ENCODE assay signal across 21 cellular contexts in genomic region chr14:104700224-104700623, GRCh38. TPM values are rescaled to one million over a fixed set of nuclear protein-coding genes. Genes with fewer than 3 reads are reported as not detected.
DNase-seq lines count a peak whose midpoint lies in the region; ATAC-seq and TF ChIP-seq lines count a peak whose summit lies in the region.
"Had no signal": no experiment of that assay in that cellular context is flagged by ENCODE, and none has a peak within 500 bp of the region (broad histone marks: within the 10 kb centered on the region; RNA-seq: fewer than 3 reads in every experiment).

No MANE protein-coding gene starts in this region.

- TF ChIP-seq CTCF in right atrium auricular region (IDR thresholded peaks at IDR 0.05) = no peak
- no peak for TF ChIP-seq CTCF in tibial nerve (IDR thresholded peaks at IDR 0.05)

- intact Hi-C loops in Right ventricle myocardium superior (cut with DNase I) = no loop called here
- intact Hi-C loops in cardiac septum (cut with DNase I) = no loop called here

- peaks cover 0 to 64% of the 10 kb centered on the region in 2 donors for H3K4me1 ChIP-seq in right atrium auricular region
- H3K4me1 ChIP-seq in tibial nerve = peaks cover 0 to 88% (median 60%) of the 10 kb centered on the region in 4 donors

- H3K27ac ChIP-seq in angular gyrus (ENCODE audit: low read depth, low read length) (peak overlapping the region; percentile 41), right atrium auricular region (peak overlapping the region; percentile 20 to 61), tibial nerve (peak overlapping the region; percentile 28 to 99 (median 72))
- H3K27ac ChIP-seq: neural progenitor cell had no signal

- no peak for TF ChIP-seq EP300 in tibial nerve (IDR thresholded peaks at IDR 0.05)

- no peaks in the 10 kb centered on the region for H3K27me3 ChIP-seq in right atrium auricular region
- H3K27me3 ChIP-seq in tibial nerve = no peaks in the 10 kb centered on the region
- H3K27me3 ChIP-seq: neural progenitor cell had no signal

- WGBS in tibial nerve, 2 donors = 36 to 38% methylated on average over 9 to 11 of the region's 13 CpGs

- TF ChIP-seq POLR2A in tibial nerve (IDR thresholded peaks at IDR 0.05) = no peak

- H3K4me3 ChIP-seq in right atrium auricular region (peak overlapping the region in 1 of 2 donors; percentile 34), tibial nerve (peak overlapping the region; percentile 15 to 50 (median 29))
- H3K4me3 ChIP-seq: neural progenitor cell had no signal

- H3K9me3 ChIP-seq in right atrium auricular region (no peaks in the 10 kb centered on the region), tibial nerve (no peaks in the 10 kb centered on the region)

- peaks cover 24% of the 10 kb centered on the region for H3K36me3 ChIP-seq in right atrium auricular region
- H3K36me3 ChIP-seq in tibial nerve = peaks cover 0 to 59% (median 19%) of the 10 kb centered on the region in 3 donors
- H3K36me3 ChIP-seq: neural progenitor cell had no signal

- ATAC-seq in Right ventricle myocardium superior (ENCODE audit: poor library complexity) (peak; percentile 2), HG02852 (IDR thresholded peaks at IDR 0.05; ENCODE audit: unreplicated experiment) (no peak), HG02623 (IDR thresholded peaks at IDR 0.05; ENCODE audit: unreplicated experiment) (no peak)
- ATAC-seq: activated CD8-positive, alpha-beta memory T cell treated with anti-CD3 and anti-CD28 coated beads, Interleukin-2, amount 10 ng/mL, durations not matched to agents 7 days and 5 days; stimulated activated naive B cell treated with anti-CD40 and anti-IgM and Interleukin-4, amounts not matched to agents 10 μg/mL and 1 μg/mL and 100 μg/mL, for 72 hours had no signal

- no peak for DNase-seq in Right ventricle myocardium superior
- DNase-seq in cardiac septum (ENCODE audit: low spot score) = no peak
- no peak for DNase-seq in right atrium auricular region (ENCODE audit: low spot score)
- DNase-seq in tibial nerve (ENCODE audit: low spot score in 2 of 2) = no peak
- no peak for DNase-seq in GF-D8 (lab: John Stamatoyannopoulos, UW)
- DNase-seq: ACHN; activated CD4-positive, alpha-beta T cell treated with anti-CD3 and anti-CD28 coated beads for 1 hour; activated CD8-positive, alpha-beta memory T cell treated with anti-CD3 and anti-CD28 coated beads, Interleukin-2, amount 10 ng/mL, durations not matched to agents 7 days and 5 days; activated effector memory CD4-positive, alpha-beta T cell treated with Interleukin-2 at 50 U/mL for 16 hours; CD4-positive, CD25-positive, alpha-beta regulatory T cell; DMS79 treated with DMSO at 0.1 percent for 48 hours; MM.1S; NCI-H2029 treated with DMSO at 0.1 percent for 48 hours; NCI-H524 treated with DMSO at 0.1 percent for 48 hours; SIG-M5; stimulated activated CD4-positive, alpha-beta T cell treated with anti-CD3 and anti-CD28 coated beads, Interleukin-15, amount 100 ng/mL, for 24 hours; stimulated activated naive B cell treated with anti-CD40 and anti-IgM and Interleukin-4, amounts not matched to agents 10 μg/mL and 1 μg/mL and 100 μg/mL, for 72 hours had no signal

RNA-seq across cellular contexts. Expression of gene INF2, which starts 10.8 kb away (rescaled TPM):
- total RNA-seq in Right ventricle myocardium superior (28.3 TPM), cardiac septum (41.2 TPM), right atrium auricular region (10 to 100 TPM; 21.9 to 43.5 TPM), tibial nerve (100 to 1,000 TPM; 217 to 256 (median 239) TPM)

RNA-seq across cellular contexts. Expression of gene ADSS1, which starts 23.8 kb away (rescaled TPM):
- 215 TPM for total RNA-seq in Right ventricle myocardium superior
- 114 TPM for total RNA-seq in cardiac septum
- total RNA-seq in right atrium auricular region = 100 to 1,000 TPM; 113 to 158 TPM
- 10 to 100 TPM in 1 of 4 donors, 1 to 10 TPM in 3; 4.8 to 11.4 (median 6.3) TPM for total RNA-seq in tibial nerve

RNA-seq across cellular contexts. Expression of gene SIVA1, which starts 52.7 kb away (rescaled TPM):
- total RNA-seq in Right ventricle myocardium superior = 60.7 TPM
- total RNA-seq in cardiac septum = 50.9 TPM
- total RNA-seq in right atrium auricular region = 100 to 1,000 TPM; 137 to 238 TPM
- total RNA-seq in tibial nerve = 100 to 1,000 TPM; 260 to 422 (median 378) TPM
